ENCODE assay signal across 23 cellular contexts in genomic region chr21:45848352-45848751, GRCh38.
A peak's percentile ranks its signal among the peaks of the same experiment; 100 is the strongest.
DNase-seq lines count a peak whose midpoint lies in the region; ATAC-seq and TF ChIP-seq lines count a peak whose summit lies in the region.
"Had no signal": no experiment of that assay in that cellular context is flagged by ENCODE, and none has a peak within 500 bp of the region (broad histone marks: within the 10 kb centered on the region; RNA-seq: fewer than 3 reads in every experiment).

No MANE protein-coding gene starts in this region.

- DNase-seq in NCI-H1092 treated with DMSO at 0.1 percent for 48 hours (lab: John Stamatoyannopoulos, UW) (peak; percentile 59), NCI-H1092 (lab: John Stamatoyannopoulos, UW) (no peak), astrocyte of the cerebellum (ENCODE audit: low read depth) (no peak), left lobe of liver (ENCODE audit: low spot score) (peak; percentile 3)
- DNase-seq in activated naive CD8-positive, alpha-beta T cell treated with anti-CD3 and anti-CD28 coated beads, Interleukin-2, amount 10 ng/mL, durations not matched to agents 7 days and 5 days, result no peak
- DNase-seq in activated naive CD8-positive, alpha-beta T cell treated with anti-CD3 and anti-CD28 coated beads, Interleukin-2, amount 50 U/mL, for 24 hours, result no peak
- no peak for DNase-seq in activated T-helper 2 cell treated with anti-CD3 and anti-CD28 coated beads, Interferon-gamma antibody, Interleukin-2, Interleukin-4, amounts not matched to agents 10 μg/mL and 5 μg/mL and 100 μg/mL, durations not matched to agents 14 hours and 24 hours and 36 hours (ENCODE audit: low spot score)
- DNase-seq in stimulated activated CD4-positive, alpha-beta T cell treated with anti-CD3 and anti-CD28 coated beads, Interleukin-4, amount 100 ng/mL, for 24 hours, result no peak
- DNase-seq: CD8-positive, alpha-beta memory T cell; DMS 273 treated with DMSO at 0.1 percent for 48 hours; DMS79; H7; NCI-H1105; NCI-H1436 treated with DMSO at 0.1 percent for 48 hours; NCI-H187 treated with DMSO at 0.1 percent for 48 hours; NCI-H2107; NCI-H526 treated with DMSO at 0.1 percent for 48 hours; Peyer's patch; SIG-M5 had no signal

- peak overlapping the region; percentile 1 for H3K4me3 ChIP-seq in astrocyte of the cerebellum (ENCODE audit: low read depth, low read length)
- H3K4me3 ChIP-seq: GM23248, Peyer's patch, SK-N-MC had no signal

- no peaks in the 10 kb centered on the region for H3K36me3 Mint-ChIP-seq in activated naive CD8-positive, alpha-beta T cell treated with anti-CD3 and anti-CD28 coated beads, Interleukin-2, amount 10 ng/mL, durations not matched to agents 7 days and 5 days
- no peaks in the 10 kb centered on the region for H3K36me3 Mint-ChIP-seq in activated naive CD8-positive, alpha-beta T cell treated with anti-CD3 and anti-CD28 coated beads, Interleukin-2, amount 50 U/mL, for 24 hours (ENCODE audit: low read depth)
- H3K36me3 Mint-ChIP-seq in activated T-helper 2 cell treated with anti-CD3 and anti-CD28 coated beads, Interferon-gamma antibody, Interleukin-2, Interleukin-4, amounts not matched to agents 10 μg/mL and 5 μg/mL and 100 μg/mL, durations not matched to agents 14 hours and 24 hours and 36 hours (ENCODE audit: low read depth), result no peaks in the 10 kb centered on the region
- H3K36me3 Mint-ChIP-seq: CD14-positive monocyte; CD8-positive, alpha-beta memory T cell had no signal

- no peak for TF ChIP-seq CTCF in astrocyte of the cerebellum (IDR thresholded peaks at IDR 0.05; ENCODE audit: low read depth, low read length, missing control alignments)

- H3K4me1 Mint-ChIP-seq in activated naive CD8-positive, alpha-beta T cell treated with anti-CD3 and anti-CD28 coated beads, Interleukin-2, amount 10 ng/mL, durations not matched to agents 7 days and 5 days, result peaks cover 6% of the 10 kb centered on the region
- peaks cover 11% of the 10 kb centered on the region for H3K4me1 Mint-ChIP-seq in activated naive CD8-positive, alpha-beta T cell treated with anti-CD3 and anti-CD28 coated beads, Interleukin-2, amount 50 U/mL, for 24 hours
- H3K4me1 Mint-ChIP-seq in activated T-helper 2 cell treated with anti-CD3 and anti-CD28 coated beads, Interferon-gamma antibody, Interleukin-2, Interleukin-4, amounts not matched to agents 10 μg/mL and 5 μg/mL and 100 μg/mL, durations not matched to agents 14 hours and 24 hours and 36 hours (ENCODE audit: low read depth), result no peaks in the 10 kb centered on the region
- H3K4me1 Mint-ChIP-seq: B cell; CD8-positive, alpha-beta memory T cell had no signal

- intact Hi-C loops in activated T-helper 2 cell treated with anti-CD3 and anti-CD28 coated beads, Interferon-gamma antibody, Interleukin-2, Interleukin-4, amounts not matched to agents 10 μg/mL and 5 μg/mL and 100 μg/mL, durations not matched to agents 14 hours and 24 hours and 36 hours (cut with micrococcal nuclease), result no loop called here

- POLR2A ChIA-PET in activated naive CD8-positive, alpha-beta T cell treated with anti-CD3 and anti-CD28 coated beads, Interleukin-2, amount 10 ng/mL, durations not matched to agents 7 days and 5 days (lab: Charles Lee), result no interaction called here

- no peak overlapping the region for H3K4me3 Mint-ChIP-seq in activated naive CD8-positive, alpha-beta T cell treated with anti-CD3 and anti-CD28 coated beads, Interleukin-2, amount 10 ng/mL, durations not matched to agents 7 days and 5 days
- H3K4me3 Mint-ChIP-seq in activated naive CD8-positive, alpha-beta T cell treated with anti-CD3 and anti-CD28 coated beads, Interleukin-2, amount 50 U/mL, for 24 hours, result no peak overlapping the region
- no peak overlapping the region for H3K4me3 Mint-ChIP-seq in activated T-helper 2 cell treated with anti-CD3 and anti-CD28 coated beads, Interferon-gamma antibody, Interleukin-2, Interleukin-4, amounts not matched to agents 10 μg/mL and 5 μg/mL and 100 μg/mL, durations not matched to agents 14 hours and 24 hours and 36 hours (ENCODE audit: low read depth)
- H3K4me3 Mint-ChIP-seq: B cell; CD14-positive monocyte; CD8-positive, alpha-beta memory T cell had no signal

- in situ Hi-C loops in astrocyte of the cerebellum (cut with HindIII; ENCODE audit: low sequenced_read_pairs), result no loop called here

- H3K9me3 Mint-ChIP-seq in activated naive CD8-positive, alpha-beta T cell treated with anti-CD3 and anti-CD28 coated beads, Interleukin-2, amount 10 ng/mL, durations not matched to agents 7 days and 5 days, result no peaks in the 10 kb centered on the region
- H3K9me3 Mint-ChIP-seq in activated naive CD8-positive, alpha-beta T cell treated with anti-CD3 and anti-CD28 coated beads, Interleukin-2, amount 50 U/mL, for 24 hours, result no peaks in the 10 kb centered on the region
- no peaks in the 10 kb centered on the region for H3K9me3 Mint-ChIP-seq in activated T-helper 2 cell treated with anti-CD3 and anti-CD28 coated beads, Interferon-gamma antibody, Interleukin-2, Interleukin-4, amounts not matched to agents 10 μg/mL and 5 μg/mL and 100 μg/mL, durations not matched to agents 14 hours and 24 hours and 36 hours
- H3K9me3 Mint-ChIP-seq: CD14-positive monocyte; CD8-positive, alpha-beta memory T cell had no signal

- H3K27me3 Mint-ChIP-seq in activated naive CD8-positive, alpha-beta T cell treated with anti-CD3 and anti-CD28 coated beads, Interleukin-2, amount 10 ng/mL, durations not matched to agents 7 days and 5 days, result peaks cover 13% of the 10 kb centered on the region
- H3K27me3 Mint-ChIP-seq in activated naive CD8-positive, alpha-beta T cell treated with anti-CD3 and anti-CD28 coated beads, Interleukin-2, amount 50 U/mL, for 24 hours, result peaks cover 4% of the 10 kb centered on the region
- H3K27me3 Mint-ChIP-seq in activated T-helper 2 cell treated with anti-CD3 and anti-CD28 coated beads, Interferon-gamma antibody, Interleukin-2, Interleukin-4, amounts not matched to agents 10 μg/mL and 5 μg/mL and 100 μg/mL, durations not matched to agents 14 hours and 24 hours and 36 hours (ENCODE audit: low read depth), result peaks cover 2% of the 10 kb centered on the region

- ATAC-seq in activated naive CD8-positive, alpha-beta T cell treated with anti-CD3 and anti-CD28 coated beads, Interleukin-2, amount 10 ng/mL, durations not matched to agents 7 days and 5 days (ENCODE audit: low read depth), result no peak
- ATAC-seq in activated naive CD8-positive, alpha-beta T cell treated with anti-CD3 and anti-CD28 coated beads, Interleukin-2, amount 50 U/mL, for 24 hours, result no peak
- no peak for ATAC-seq in left lobe of liver

- peak overlapping the region; percentile 11 for H3K27ac Mint-ChIP-seq in activated naive CD8-positive, alpha-beta T cell treated with anti-CD3 and anti-CD28 coated beads, Interleukin-2, amount 10 ng/mL, durations not matched to agents 7 days and 5 days
- H3K27ac Mint-ChIP-seq in activated naive CD8-positive, alpha-beta T cell treated with anti-CD3 and anti-CD28 coated beads, Interleukin-2, amount 50 U/mL, for 24 hours, result no peak overlapping the region
- H3K27ac Mint-ChIP-seq in activated T-helper 2 cell treated with anti-CD3 and anti-CD28 coated beads, Interferon-gamma antibody, Interleukin-2, Interleukin-4, amounts not matched to agents 10 μg/mL and 5 μg/mL and 100 μg/mL, durations not matched to agents 14 hours and 24 hours and 36 hours, result no peak overlapping the region
- H3K27ac Mint-ChIP-seq: B cell; CD14-positive monocyte; CD8-positive, alpha-beta memory T cell had no signal

Comparison
In these comparisons a context has a peak if more than half of its experiments do, and no peak if none do; other contexts are left out.
1. DNase-seq: peak in NCI-H1092 treated with DMSO at 0.1 percent for 48 hours (single experiment) and left lobe of liver (single experiment); none in NCI-H1092 (single experiment), activated naive CD8-positive, alpha-beta T cell treated with anti-CD3 and anti-CD28 coated beads, Interleukin-2, amount 10 ng/mL, durations not matched to agents 7 days and 5 days (single experiment), activated naive CD8-positive, alpha-beta T cell treated with anti-CD3 and anti-CD28 coated beads, Interleukin-2, amount 50 U/mL, for 24 hours (single experiment), astrocyte of the cerebellum (single experiment), activated T-helper 2 cell treated with anti-CD3 and anti-CD28 coated beads, Interferon-gamma antibody, Interleukin-2, Interleukin-4, amounts not matched to agents 10 μg/mL and 5 μg/mL and 100 μg/mL, durations not matched to agents 14 hours and 24 hours and 36 hours (single experiment) and stimulated activated CD4-positive, alpha-beta T cell treated with anti-CD3 and anti-CD28 coated beads, Interleukin-4, amount 100 ng/mL, for 24 hours (single experiment).